In genomic region chr17:82007228-82007494, GRCh38 we compare ENCODE assay signal across 20 cellular contexts. TPM values are rescaled to one million over a fixed set of nuclear protein-coding genes. Genes with fewer than 3 reads are reported as not detected.
DNase-seq lines count a peak whose midpoint lies in the region; ATAC-seq, FAIRE-seq and TF ChIP-seq lines count a peak whose summit lies in the region.
"Had no signal": no experiment of that assay in that cellular context is flagged by ENCODE, and none has a peak within 500 bp of the region (broad histone marks: within the 10 kb centered on the region; RNA-seq: fewer than 3 reads in every experiment).

No MANE protein-coding gene starts in this region.

- TF ChIP-seq CTCF in HepG2 (CRISPR knock-in tag; IDR thresholded peaks at IDR 0.05) (no peak), right lobe of liver (IDR thresholded peaks at IDR 0.05) (no peak), ascending aorta (IDR thresholded peaks at IDR 0.05) (no peak), osteoblast (IDR thresholded peaks at IDR 0.05; ENCODE audit: extremely low read depth, low read depth, low read length) (no peak)

- H2AFZ ChIP-seq in HepG2 (ENCODE audit: low read length) (no peak overlapping the region), osteoblast (ENCODE audit: low read length) (no peak overlapping the region)
- H2AFZ ChIP-seq: GM23248 had no signal

- POLR2A ChIA-PET in HepG2 (lab: Yijun Ruan, JAX), result interaction anchor here (0.7 to 1.0 kb wide), 2 partner anchors 11 to 12 kb away, joined by 3 to 4 read pairs; no protein-coding TSS in a partner anchor

- H3K9me3 ChIP-seq in HepG2 (ENCODE audit: low read length) (no peaks in the 10 kb centered on the region), right lobe of liver (no peaks in the 10 kb centered on the region), ascending aorta (no peaks in the 10 kb centered on the region), osteoblast (ENCODE audit: low read depth, low read length) (no peaks in the 10 kb centered on the region)
- H3K9me3 ChIP-seq: HAP-1 had no signal

- ATAC-seq in HepG2, result no peak
- ATAC-seq in right lobe of liver, result no peak
- ATAC-seq in HG03280 (IDR thresholded peaks at IDR 0.05; ENCODE audit: unreplicated experiment), result no peak
- ATAC-seq in HG02571 (IDR thresholded peaks at IDR 0.05; ENCODE audit: unreplicated experiment), result no peak
- ATAC-seq in GM21515 (IDR thresholded peaks at IDR 0.05; ENCODE audit: unreplicated experiment), result no peak
- ATAC-seq: GM12878 had no signal

- CTCF ChIA-PET in HepG2 (lab: Yijun Ruan, JAX; ENCODE audit: low intra/inter-chr PET ratio, low total read pairs), result no interaction called here

- no peaks in the 10 kb centered on the region for H3K36me3 Mint-ChIP-seq in activated naive CD8-positive, alpha-beta T cell treated with anti-CD3 and anti-CD28 coated beads for 36 hours
- H3K36me3 Mint-ChIP-seq: CD4-positive, CD25-positive, alpha-beta regulatory T cell; CD8-positive, alpha-beta memory T cell had no signal

- H3K4me3 ChIP-seq in HepG2 (replicated peaks in 1 of 3; ENCODE audit: insufficient read depth in 1 of 3, low read depth in 2 of 3, low read length in 3 of 3) (no peak overlapping the region), right lobe of liver (no peak overlapping the region), ascending aorta (no peak overlapping the region), osteoblast (ENCODE audit: insufficient read depth, low read length) (no peak overlapping the region)
- H3K4me3 ChIP-seq: GM12878, GM23248, HAP-1 had no signal

- no peaks in the 10 kb centered on the region for H3K27me3 Mint-ChIP-seq in activated naive CD8-positive, alpha-beta T cell treated with anti-CD3 and anti-CD28 coated beads for 36 hours
- H3K27me3 Mint-ChIP-seq: CD4-positive, CD25-positive, alpha-beta regulatory T cell; CD8-positive, alpha-beta memory T cell had no signal

- no peak overlapping the region for H3K4me3 Mint-ChIP-seq in activated naive CD8-positive, alpha-beta T cell treated with anti-CD3 and anti-CD28 coated beads for 36 hours
- H3K4me3 Mint-ChIP-seq: CD4-positive, CD25-positive, alpha-beta regulatory T cell; CD8-positive, alpha-beta memory T cell had no signal

- no peak for TF ChIP-seq RAD21 in HepG2 (CRISPR knock-in tag; IDR thresholded peaks at IDR 0.05)

- no peak overlapping the region for H3K9ac ChIP-seq in HepG2 (ENCODE audit: insufficient read depth, low read depth, low read length)
- H3K9ac ChIP-seq: GM23248 had no signal

- intact Hi-C loops in HepG2 (cut with micrococcal nuclease; ENCODE audit: unreplicated experiment) (no loop called here), right lobe of liver (cut with DNase I) (no loop called here), ascending aorta (cut with DNase I) (no loop called here)

- H3K4me2 ChIP-seq in HepG2 (ENCODE audit: low read depth, low read length) (no peak overlapping the region), osteoblast (ENCODE audit: insufficient read depth, low read length) (peak overlapping the region; percentile 23)

- H4K20me1 ChIP-seq in HepG2 (ENCODE audit: insufficient read depth, low read length) (no peaks in the 10 kb centered on the region), osteoblast (ENCODE audit: insufficient read depth, low read length) (peaks cover 7% of the 10 kb centered on the region)

- no peak for TF ChIP-seq POLR2A in HepG2 (IDR thresholded peaks at IDR 0.05; ENCODE audit: insufficient read depth in 1 of 2, low read depth in 2 of 2, low read length in 2 of 2)
- TF ChIP-seq POLR2A in right lobe of liver (IDR thresholded peaks at IDR 0.05), result no peak

- peaks cover 72% of the 10 kb centered on the region for H3K4me1 ChIP-seq in HepG2 (ENCODE audit: insufficient read depth, low read length)
- H3K4me1 ChIP-seq in right lobe of liver, result no peaks in the 10 kb centered on the region
- peaks cover 19 to 46% of the 10 kb centered on the region in 2 donors for H3K4me1 ChIP-seq in ascending aorta
- H3K4me1 ChIP-seq in osteoblast (ENCODE audit: insufficient read depth, low read length), result peaks cover 47% of the 10 kb centered on the region
- H3K4me1 ChIP-seq: HAP-1 had no signal

- TF ChIP-seq EP300 in HepG2 (IDR thresholded peaks at IDR 0.05; ENCODE audit: low read depth in 2 of 2, low read length in 2 of 2) (no peak), HepG2 (CRISPR knock-in tag; IDR thresholded peaks at IDR 0.05; ENCODE audit: borderline replicate concordance) (no peak)

- FAIRE-seq in HepG2 (lab: Jason Lieb, UNC), result no peak
- FAIRE-seq: GM12878, HTR-8/SVneo had no signal

- H3K27me3 ChIP-seq in HepG2 (ENCODE audit: control insufficient read depth in 1 of 2, insufficient read depth in 2 of 2, low read length in 2 of 2), result no peaks in the 10 kb centered on the region
- H3K27me3 ChIP-seq in right lobe of liver, result no peaks in the 10 kb centered on the region
- H3K27me3 ChIP-seq in ascending aorta, result no peaks in the 10 kb centered on the region
- no peaks in the 10 kb centered on the region for H3K27me3 ChIP-seq in osteoblast (ENCODE audit: insufficient read depth, low read length)

- H3K27ac ChIP-seq in HepG2 (ENCODE audit: extremely low read length, insufficient read depth, low read length) (peak overlapping the region; percentile 16), right lobe of liver (no peak overlapping the region), ascending aorta (peak overlapping the region; percentile 56 to 58), osteoblast (ENCODE audit: low read depth, low read length) (no peak overlapping the region)
- H3K27ac ChIP-seq: GM23248 had no signal

- in situ Hi-C loops in HepG2 (cut with HindIII; ENCODE audit: extremely low pct_ligation_motif_present, low pct_unique_long_range_greater_than_20kb), result no loop called here

- WGBS in HepG2 (ENCODE audit: low lambda C conversion rate), result 95% methylated on average over 6 of the region's 6 CpGs
- WGBS in right lobe of liver (ENCODE audit: insufficient coverage, low coverage, low lambda C conversion rate, missing lambda C conversion rate), result 92% methylated on average over 2 of the region's 6 CpGs

- H3K79me2 ChIP-seq in HepG2 (ENCODE audit: insufficient read depth, low read length) (peaks cover 39% of the 10 kb centered on the region), osteoblast (ENCODE audit: insufficient read depth, low read length) (no peaks in the 10 kb centered on the region)

- H3K4me1 Mint-ChIP-seq in activated naive CD8-positive, alpha-beta T cell treated with anti-CD3 and anti-CD28 coated beads for 36 hours, result no peaks in the 10 kb centered on the region
- H3K4me1 Mint-ChIP-seq: CD4-positive, CD25-positive, alpha-beta regulatory T cell; CD8-positive, alpha-beta memory T cell had no signal

- no peaks in the 10 kb centered on the region for H3K9me3 Mint-ChIP-seq in activated naive CD8-positive, alpha-beta T cell treated with anti-CD3 and anti-CD28 coated beads for 36 hours
- H3K9me3 Mint-ChIP-seq: CD4-positive, CD25-positive, alpha-beta regulatory T cell; CD8-positive, alpha-beta memory T cell had no signal

- no peak overlapping the region for H3K27ac Mint-ChIP-seq in activated naive CD8-positive, alpha-beta T cell treated with anti-CD3 and anti-CD28 coated beads for 36 hours
- H3K27ac Mint-ChIP-seq: CD4-positive, CD25-positive, alpha-beta regulatory T cell; CD8-positive, alpha-beta memory T cell had no signal

- BruUV-seq in HepG2 (replicated peaks; lab: Mats Ljungman, UMichigan), result no TSS peak

- DNase-seq in HepG2 (ENCODE audit: low spot score) (no peak), right lobe of liver (no peak), ascending aorta (ENCODE audit: low spot score in 2 of 2) (no peak), osteoblast (ENCODE audit: insufficient read length, low spot score, missing footprints) (no peak)
- no peak for DNase-seq in activated naive CD8-positive, alpha-beta T cell treated with anti-CD3 and anti-CD28 coated beads for 36 hours
- DNase-seq: 8988T; CD4-positive, CD25-positive, alpha-beta regulatory T cell; CD8-positive, alpha-beta memory T cell; COR-L47; DMS 273 treated with DMSO at 0.1 percent for 48 hours; DMS53; DND-41; EL; GM23248 had no signal

- H3K36me3 ChIP-seq in HepG2 (replicated peaks in 1 of 2; ENCODE audit: control insufficient read depth in 1 of 2, insufficient read depth in 2 of 2, low read length in 2 of 2), result peaks cover 39 to 49% of the 10 kb centered on the region in 2 experiments
- peaks cover 0 to 8% (median 0%) of the 10 kb centered on the region in 4 donors for H3K36me3 ChIP-seq in right lobe of liver
- H3K36me3 ChIP-seq in ascending aorta, result no peaks in the 10 kb centered on the region
- no peaks in the 10 kb centered on the region for H3K36me3 ChIP-seq in osteoblast (ENCODE audit: insufficient read depth, low read length)
- H3K36me3 ChIP-seq: HAP-1 had no signal

RNA-seq across cellular contexts. Expression of gene CENPX, which starts 15.5 kb away (rescaled TPM):
- total RNA-seq in HepG2 (2016; rRNA removed; fragmentation: Illumina TruSeq; extraction: Trizol) (166 and 170 TPM in 2 replicates), right lobe of liver (10 to 100 TPM; 27.3 to 81.1 (median 47.8) TPM), ascending aorta (41.3 TPM), osteoblast (13.8 and 18.8 TPM in 2 replicates)
- 262 and 321 TPM in 2 replicates for total RNA-seq in HepG2 (2016; cell fraction: cytosol; rRNA removed; fragmentation: Illumina TruSeq; extraction: Trizol; ENCODE audit: low read depth)
- 171 and 173 TPM in 2 replicates for total RNA-seq in HepG2 (2016; cell fraction: insoluble cytoplasmic fraction; rRNA removed; fragmentation: Illumina TruSeq; extraction: Trizol)
- 221 and 277 TPM in 2 replicates for total RNA-seq in HepG2 (2016; cell fraction: membrane; rRNA removed; fragmentation: Illumina TruSeq; extraction: Trizol)
- 85.1 and 103 TPM in 2 replicates for total RNA-seq in HepG2 (2016; cell fraction: nucleus; rRNA removed; fragmentation: Illumina TruSeq; extraction: Trizol)
- polyA plus RNA-seq in HepG2 (2011; rRNA removed), result 92.7 and 96.7 TPM in 2 replicates
- polyA plus RNA-seq in HepG2 (2011; cell fraction: cytosol; rRNA removed), result 88.8 and 138 TPM in 2 replicates
- 166 and 170 TPM in 2 replicates for polyA plus RNA-seq in HepG2 (2011; cell fraction: nucleus; rRNA removed)
- polyA plus RNA-seq in HepG2 (2012), result 46.3 and 61.5 TPM in 2 replicates
- polyA plus RNA-seq in HepG2 (2016; cell fraction: cytosol; fragmentation: Illumina TruSeq; extraction: Trizol; ENCODE audit: low read depth), result 176 and 237 TPM in 2 replicates
- 143 and 150 TPM in 2 replicates for polyA plus RNA-seq in HepG2 (2016; cell fraction: insoluble cytoplasmic fraction; fragmentation: Illumina TruSeq; extraction: Trizol; ENCODE audit: low read depth)
- 176 and 221 TPM in 2 replicates for polyA plus RNA-seq in HepG2 (2016; cell fraction: membrane; fragmentation: Illumina TruSeq; extraction: Trizol; ENCODE audit: low read depth)
- polyA plus RNA-seq in HepG2 (2016; cell fraction: nucleus; fragmentation: Illumina TruSeq; extraction: Trizol; ENCODE audit: insufficient read depth, low read depth), result 178 and 180 TPM in 2 replicates
- 32.0 and 49.8 TPM in 2 replicates for polyA minus RNA-seq in HepG2 (2011; rRNA and poly(A)+ RNA removed; ENCODE audit: low replicate concordance)
- 14.8 and 16.2 TPM in 2 replicates for polyA minus RNA-seq in HepG2 (2011; cell fraction: cytosol; rRNA and poly(A)+ RNA removed)
- 20.0 and 26.9 TPM in 2 replicates for polyA minus RNA-seq in HepG2 (2011; cell fraction: nucleus; rRNA and poly(A)+ RNA removed)
- total RNA-seq in activated naive CD8-positive, alpha-beta T cell treated with anti-CD3 and anti-CD28 coated beads for 36 hours, result 100 to 1,000 TPM; 119 to 131 TPM

RNA-seq across cellular contexts. Expression of gene LRRC45, which starts 15.9 kb away (rescaled TPM):
- 21.4 and 48.1 TPM in 2 replicates for total RNA-seq in HepG2 (2016; rRNA removed; fragmentation: Illumina TruSeq; extraction: Trizol)
- total RNA-seq in HepG2 (2016; cell fraction: cytosol; rRNA removed; fragmentation: Illumina TruSeq; extraction: Trizol; ENCODE audit: low read depth), result 30.2 and 31.8 TPM in 2 replicates
- 20.6 and 49.6 TPM in 2 replicates for total RNA-seq in HepG2 (2016; cell fraction: insoluble cytoplasmic fraction; rRNA removed; fragmentation: Illumina TruSeq; extraction: Trizol)
- 14.9 and 19.0 TPM in 2 replicates for total RNA-seq in HepG2 (2016; cell fraction: membrane; rRNA removed; fragmentation: Illumina TruSeq; extraction: Trizol)
- 49.7 and 54.4 TPM in 2 replicates for total RNA-seq in HepG2 (2016; cell fraction: nucleus; rRNA removed; fragmentation: Illumina TruSeq; extraction: Trizol)
- polyA plus RNA-seq in HepG2 (2011; rRNA removed), result 11.6 and 14.1 TPM in 2 replicates
- polyA plus RNA-seq in HepG2 (2011; cell fraction: cytosol; rRNA removed), result 5.5 and 10.0 TPM in 2 replicates
- polyA plus RNA-seq in HepG2 (2011; cell fraction: nucleus; rRNA removed), result 112 and 182 TPM in 2 replicates
- 7.5 and 8.8 TPM in 2 replicates for polyA plus RNA-seq in HepG2 (2012)
- polyA plus RNA-seq in HepG2 (2016; cell fraction: cytosol; fragmentation: Illumina TruSeq; extraction: Trizol; ENCODE audit: low read depth), result 3.3 and 4.2 TPM in 2 replicates
- polyA plus RNA-seq in HepG2 (2016; cell fraction: insoluble cytoplasmic fraction; fragmentation: Illumina TruSeq; extraction: Trizol; ENCODE audit: low read depth), result 19.5 and 19.7 TPM in 2 replicates
- polyA plus RNA-seq in HepG2 (2016; cell fraction: membrane; fragmentation: Illumina TruSeq; extraction: Trizol; ENCODE audit: low read depth), result 9.1 and 9.2 TPM in 2 replicates
- 129 and 136 TPM in 2 replicates for polyA plus RNA-seq in HepG2 (2016; cell fraction: nucleus; fragmentation: Illumina TruSeq; extraction: Trizol; ENCODE audit: insufficient read depth, low read depth)
- 11.1 and 15.7 TPM in 2 replicates for polyA minus RNA-seq in HepG2 (2011; rRNA and poly(A)+ RNA removed; ENCODE audit: low replicate concordance)
- polyA minus RNA-seq in HepG2 (2011; cell fraction: cytosol; rRNA and poly(A)+ RNA removed), result 6.1 and 8.2 TPM in 2 replicates
- polyA minus RNA-seq in HepG2 (2011; cell fraction: nucleus; rRNA and poly(A)+ RNA removed), result 25.0 and 27.2 TPM in 2 replicates
- 10 to 100 TPM in 3 of 6 experiments, 1 to 10 TPM in 3; 4.9 to 15.6 (median 11.9) TPM for total RNA-seq in right lobe of liver
- total RNA-seq in ascending aorta, result 2.0 TPM
- total RNA-seq in osteoblast, result 12.1 and 13.4 TPM in 2 replicates
- total RNA-seq in activated naive CD8-positive, alpha-beta T cell treated with anti-CD3 and anti-CD28 coated beads for 36 hours, result 10 to 100 TPM; 16.5 to 17.3 TPM

RNA-seq across cellular contexts. Expression of gene RAC3, which starts 24.3 kb away (rescaled TPM):
- 4.0 and 10.5 TPM in 2 replicates for total RNA-seq in HepG2 (2016; rRNA removed; fragmentation: Illumina TruSeq; extraction: Trizol)
- 6.8 and 9.8 TPM in 2 replicates for total RNA-seq in HepG2 (2016; cell fraction: cytosol; rRNA removed; fragmentation: Illumina TruSeq; extraction: Trizol; ENCODE audit: low read depth)
- total RNA-seq in HepG2 (2016; cell fraction: insoluble cytoplasmic fraction; rRNA removed; fragmentation: Illumina TruSeq; extraction: Trizol), result 3.9 and 12.6 TPM in 2 replicates
- 7.3 and 10.1 TPM in 2 replicates for total RNA-seq in HepG2 (2016; cell fraction: membrane; rRNA removed; fragmentation: Illumina TruSeq; extraction: Trizol)
- 11.7 and 12.9 TPM in 2 replicates for total RNA-seq in HepG2 (2016; cell fraction: nucleus; rRNA removed; fragmentation: Illumina TruSeq; extraction: Trizol)
- polyA plus RNA-seq in HepG2 (2011; rRNA removed), result 21.3 and 24.1 TPM in 2 replicates
- 12.8 and 16.7 TPM in 2 replicates for polyA plus RNA-seq in HepG2 (2011; cell fraction: cytosol; rRNA removed)
- 111 and 165 TPM in 2 replicates for polyA plus RNA-seq in HepG2 (2011; cell fraction: nucleus; rRNA removed)
- polyA plus RNA-seq in HepG2 (2012), result 6.3 and 10.6 TPM in 2 replicates
- 10.4 and 12.0 TPM in 2 replicates for polyA plus RNA-seq in HepG2 (2016; cell fraction: cytosol; fragmentation: Illumina TruSeq; extraction: Trizol; ENCODE audit: low read depth)
- 6.0 and 7.2 TPM in 2 replicates for polyA plus RNA-seq in HepG2 (2016; cell fraction: insoluble cytoplasmic fraction; fragmentation: Illumina TruSeq; extraction: Trizol; ENCODE audit: low read depth)
- 8.8 and 10.0 TPM in 2 replicates for polyA plus RNA-seq in HepG2 (2016; cell fraction: membrane; fragmentation: Illumina TruSeq; extraction: Trizol; ENCODE audit: low read depth)
- polyA plus RNA-seq in HepG2 (2016; cell fraction: nucleus; fragmentation: Illumina TruSeq; extraction: Trizol; ENCODE audit: insufficient read depth, low read depth), result 45.9 and 51.6 TPM in 2 replicates
- polyA minus RNA-seq in HepG2 (2011; rRNA and poly(A)+ RNA removed; ENCODE audit: low replicate concordance), result 12.6 and 13.2 TPM in 2 replicates
- 3.0 and 3.6 TPM in 2 replicates for polyA minus RNA-seq in HepG2 (2011; cell fraction: cytosol; rRNA and poly(A)+ RNA removed)
- polyA minus RNA-seq in HepG2 (2011; cell fraction: nucleus; rRNA and poly(A)+ RNA removed), result 6.7 and 7.6 TPM in 2 replicates
- total RNA-seq in right lobe of liver, result 1 to 10 TPM; 3.4 to 9.0 (median 5.4) TPM
- not detected for total RNA-seq in ascending aorta
- 0.59 and 1.8 TPM in 2 replicates for total RNA-seq in osteoblast
- 1 to 10 TPM; 4.7 to 5.1 TPM for total RNA-seq in activated naive CD8-positive, alpha-beta T cell treated with anti-CD3 and anti-CD28 coated beads for 36 hours
- polyA plus RNA-seq: CD8-positive, alpha-beta memory T cell had no signal

RNA-seq across cellular contexts. Expression of gene ASPSCR1, which starts 29.7 kb away (rescaled TPM):
- total RNA-seq in HepG2 (2016; rRNA removed; fragmentation: Illumina TruSeq; extraction: Trizol) (221 and 314 TPM in 2 replicates), right lobe of liver (10 to 100 TPM; 24.4 to 55.6 (median 32.9) TPM), ascending aorta (45.1 TPM), osteoblast (33.9 and 35.8 TPM in 2 replicates)
- total RNA-seq in HepG2 (2016; cell fraction: cytosol; rRNA removed; fragmentation: Illumina TruSeq; extraction: Trizol; ENCODE audit: low read depth), result 180 and 228 TPM in 2 replicates
- total RNA-seq in HepG2 (2016; cell fraction: insoluble cytoplasmic fraction; rRNA removed; fragmentation: Illumina TruSeq; extraction: Trizol), result 219 and 327 TPM in 2 replicates
- total RNA-seq in HepG2 (2016; cell fraction: membrane; rRNA removed; fragmentation: Illumina TruSeq; extraction: Trizol), result 207 and 283 TPM in 2 replicates
- total RNA-seq in HepG2 (2016; cell fraction: nucleus; rRNA removed; fragmentation: Illumina TruSeq; extraction: Trizol), result 184 and 224 TPM in 2 replicates
- polyA plus RNA-seq in HepG2 (2011; rRNA removed), result 257 and 274 TPM in 2 replicates
- polyA plus RNA-seq in HepG2 (2011; cell fraction: cytosol; rRNA removed), result 164 and 428 TPM in 2 replicates
- polyA plus RNA-seq in HepG2 (2011; cell fraction: nucleus; rRNA removed), result 988 and 1,754 TPM in 2 replicates
- polyA plus RNA-seq in HepG2 (2012), result 102 and 190 TPM in 2 replicates
- polyA plus RNA-seq in HepG2 (2016; cell fraction: cytosol; fragmentation: Illumina TruSeq; extraction: Trizol; ENCODE audit: low read depth), result 154 and 193 TPM in 2 replicates
- 188 and 212 TPM in 2 replicates for polyA plus RNA-seq in HepG2 (2016; cell fraction: insoluble cytoplasmic fraction; fragmentation: Illumina TruSeq; extraction: Trizol; ENCODE audit: low read depth)
- 186 and 218 TPM in 2 replicates for polyA plus RNA-seq in HepG2 (2016; cell fraction: membrane; fragmentation: Illumina TruSeq; extraction: Trizol; ENCODE audit: low read depth)
- 413 and 420 TPM in 2 replicates for polyA plus RNA-seq in HepG2 (2016; cell fraction: nucleus; fragmentation: Illumina TruSeq; extraction: Trizol; ENCODE audit: insufficient read depth, low read depth)
- 26.8 and 276 TPM in 2 replicates for polyA minus RNA-seq in HepG2 (2011; rRNA and poly(A)+ RNA removed; ENCODE audit: low replicate concordance)
- polyA minus RNA-seq in HepG2 (2011; cell fraction: cytosol; rRNA and poly(A)+ RNA removed), result 97.1 and 133 TPM in 2 replicates
- polyA minus RNA-seq in HepG2 (2011; cell fraction: nucleus; rRNA and poly(A)+ RNA removed), result 107 and 152 TPM in 2 replicates
- total RNA-seq in activated naive CD8-positive, alpha-beta T cell treated with anti-CD3 and anti-CD28 coated beads for 36 hours, result 10 to 100 TPM; 21.7 to 22.5 TPM

RNA-seq across cellular contexts. Expression of gene DCXR, which starts 30.3 kb away (rescaled TPM):
- total RNA-seq in HepG2 (2016; rRNA removed; fragmentation: Illumina TruSeq; extraction: Trizol), result 286 and 311 TPM in 2 replicates
- total RNA-seq in HepG2 (2016; cell fraction: cytosol; rRNA removed; fragmentation: Illumina TruSeq; extraction: Trizol; ENCODE audit: low read depth), result 275 and 353 TPM in 2 replicates
- total RNA-seq in HepG2 (2016; cell fraction: insoluble cytoplasmic fraction; rRNA removed; fragmentation: Illumina TruSeq; extraction: Trizol), result 302 and 321 TPM in 2 replicates
- total RNA-seq in HepG2 (2016; cell fraction: membrane; rRNA removed; fragmentation: Illumina TruSeq; extraction: Trizol), result 228 and 297 TPM in 2 replicates
- total RNA-seq in HepG2 (2016; cell fraction: nucleus; rRNA removed; fragmentation: Illumina TruSeq; extraction: Trizol), result 132 and 152 TPM in 2 replicates
- polyA plus RNA-seq in HepG2 (2011; rRNA removed), result 287 and 290 TPM in 2 replicates
- polyA plus RNA-seq in HepG2 (2011; cell fraction: cytosol; rRNA removed), result 253 and 424 TPM in 2 replicates
- 645 and 737 TPM in 2 replicates for polyA plus RNA-seq in HepG2 (2011; cell fraction: nucleus; rRNA removed)
- 190 and 266 TPM in 2 replicates for polyA plus RNA-seq in HepG2 (2012)
- 398 and 426 TPM in 2 replicates for polyA plus RNA-seq in HepG2 (2016; cell fraction: cytosol; fragmentation: Illumina TruSeq; extraction: Trizol; ENCODE audit: low read depth)
- polyA plus RNA-seq in HepG2 (2016; cell fraction: insoluble cytoplasmic fraction; fragmentation: Illumina TruSeq; extraction: Trizol; ENCODE audit: low read depth), result 296 and 330 TPM in 2 replicates
- 308 and 335 TPM in 2 replicates for polyA plus RNA-seq in HepG2 (2016; cell fraction: membrane; fragmentation: Illumina TruSeq; extraction: Trizol; ENCODE audit: low read depth)
- polyA plus RNA-seq in HepG2 (2016; cell fraction: nucleus; fragmentation: Illumina TruSeq; extraction: Trizol; ENCODE audit: insufficient read depth, low read depth), result 280 and 299 TPM in 2 replicates
- 73.9 and 172 TPM in 2 replicates for polyA minus RNA-seq in HepG2 (2011; rRNA and poly(A)+ RNA removed; ENCODE audit: low replicate concordance)
- polyA minus RNA-seq in HepG2 (2011; cell fraction: cytosol; rRNA and poly(A)+ RNA removed), result 52.1 and 74.6 TPM in 2 replicates
- 61.5 and 67.5 TPM in 2 replicates for polyA minus RNA-seq in HepG2 (2011; cell fraction: nucleus; rRNA and poly(A)+ RNA removed)
- total RNA-seq in right lobe of liver, result 1,000 to 10,000 TPM in 2 of 6 experiments, 100 to 1,000 TPM in 4; 389 to 1,607 (median 735) TPM
- total RNA-seq in ascending aorta, result 160 TPM
- 23.9 and 31.8 TPM in 2 replicates for total RNA-seq in osteoblast
- 100 to 1,000 TPM in 1 of 2 experiments, 10 to 100 TPM in 1; 93.3 to 104 TPM for total RNA-seq in activated naive CD8-positive, alpha-beta T cell treated with anti-CD3 and anti-CD28 coated beads for 36 hours

Comparison
In these comparisons a context has a peak if more than half of its experiments do, and no peak if none do; other contexts are left out.
1. H3K27ac ChIP-seq: peak in HepG2 (single experiment) and ascending aorta (2 of 2); none in right lobe of liver (0 of 3) and osteoblast (single experiment).